Comparison of ENCODE assay signal across 8 cellular contexts in the genomic region with DNA sequence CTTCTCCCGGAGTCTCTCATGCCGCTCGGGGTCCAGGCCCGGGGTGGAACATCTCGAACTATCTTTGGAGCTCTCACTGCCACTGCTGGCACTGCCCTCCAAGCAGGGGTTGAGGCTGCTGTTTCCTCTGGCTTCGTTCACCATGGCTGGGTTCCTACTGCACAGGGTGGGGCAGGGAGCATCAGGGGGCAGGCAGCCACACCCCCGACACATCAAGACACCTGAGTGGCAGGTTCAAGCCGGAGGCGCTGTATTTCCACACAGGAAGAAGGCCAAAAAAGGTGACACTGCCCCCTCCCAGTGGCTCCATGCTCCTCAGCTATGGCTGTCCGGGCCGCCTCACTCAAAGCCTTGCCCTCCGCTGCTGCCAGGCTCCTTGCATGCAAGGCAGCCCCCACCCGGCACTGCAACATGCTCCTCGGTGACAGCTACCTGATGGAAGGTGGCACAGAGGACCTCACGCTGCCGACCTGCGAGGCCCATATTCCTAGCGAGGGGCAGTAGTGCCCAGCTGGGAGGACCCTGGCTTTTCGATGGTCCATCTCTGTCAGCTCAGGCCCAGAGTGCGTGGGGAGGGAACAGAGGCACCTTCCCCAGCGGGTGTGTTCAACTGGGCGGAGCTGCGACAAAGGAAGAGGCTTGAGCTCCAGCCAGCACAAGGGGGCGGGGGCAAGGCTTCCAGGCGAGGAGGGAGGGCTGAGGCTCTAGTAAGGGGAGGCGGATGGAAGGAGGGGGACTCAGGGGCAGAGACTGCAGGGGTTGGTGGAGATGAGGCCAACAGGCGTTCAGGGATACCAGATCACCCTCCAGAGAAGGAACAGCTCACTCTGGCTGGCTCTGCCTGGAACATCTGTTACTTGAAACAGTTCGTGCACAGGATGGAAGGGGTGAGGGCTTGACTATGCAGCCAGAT. TPM values are rescaled to one million over a fixed set of nuclear protein-coding genes. Genes with fewer than 3 reads are reported as not detected.
DNase-seq lines count a peak whose midpoint lies in the region; ATAC-seq and TF ChIP-seq lines count a peak whose summit lies in the region.

No MANE protein-coding gene starts in this region.

- peak overlapping the region; percentile 100 for H3K4me2 ChIP-seq in DOHH2 (ENCODE audit: low read length)

- no peak for TF ChIP-seq EP300 in suprapubic skin (IDR thresholded peaks at IDR 0.05)

- peaks cover 58% of the 10 kb centered on the region for H3K79me2 ChIP-seq in DOHH2 (ENCODE audit: control insufficient read depth, low read length)

- TF ChIP-seq CTCF in DOHH2 (IDR thresholded peaks at IDR 0.05; ENCODE audit: low read depth, low read length, poor library complexity, severe bottlenecking) = peak; percentile 20
- TF ChIP-seq CTCF in omental fat pad (IDR thresholded peaks at IDR 0.05) = no peak
- TF ChIP-seq CTCF in suprapubic skin (IDR thresholded peaks at IDR 0.05) = no peak

- H3K9me3 Mint-ChIP-seq in activated naive CD4-positive, alpha-beta T cell treated with anti-CD3 and anti-CD28 coated beads, Interleukin-2, amount 50 U/mL, for 72 hours = no peaks in the 10 kb centered on the region

- peak overlapping the region; percentile 14 to 90 for H3K27ac Mint-ChIP-seq in activated naive CD4-positive, alpha-beta T cell treated with anti-CD3 and anti-CD28 coated beads, Interleukin-2, amount 50 U/mL, for 72 hours

- no peaks in the 10 kb centered on the region for H3K9me3 ChIP-seq in DOHH2 (ENCODE audit: control insufficient read depth, insufficient read depth, low read length)
- H3K9me3 ChIP-seq in SJCRH30 (replicated peaks) = no peaks in the 10 kb centered on the region
- no peaks in the 10 kb centered on the region for H3K9me3 ChIP-seq in suprapubic skin

- no peaks in the 10 kb centered on the region for H3K9me2 ChIP-seq in DOHH2 (replicated peaks; ENCODE audit: control insufficient read depth, low read length)

- DNase-seq in HT-29 (ENCODE audit: low spot score) = peak; percentile 53
- DNase-seq in SJCRH30 = peak; percentile 92
- peak; percentile 74 to 78 for DNase-seq in activated naive CD4-positive, alpha-beta T cell treated with anti-CD3 and anti-CD28 coated beads, Interleukin-2, amount 50 U/mL, for 72 hours (ENCODE audit: low spot score in 2 of 2)
- DNase-seq in head of caudate nucleus = peak; percentile 46 to 94 (median 74)
- peak; percentile 71 for DNase-seq in omental fat pad (ENCODE audit: low spot score)
- DNase-seq in suprapubic skin (ENCODE audit: low spot score in 2 of 2) = peak; percentile 94 to 96

- H3K36me3 Mint-ChIP-seq in activated naive CD4-positive, alpha-beta T cell treated with anti-CD3 and anti-CD28 coated beads, Interleukin-2, amount 50 U/mL, for 72 hours = peaks cover 0 to 10% of the 10 kb centered on the region in 2 donors

- H4K20me1 ChIP-seq in DOHH2 (ENCODE audit: control insufficient read depth, insufficient read depth, low read depth, low read length) = peaks cover 13% of the 10 kb centered on the region; the same call in 1 of the 2 replicates

- H3K27me3 ChIP-seq in DOHH2 (ENCODE audit: control insufficient read depth, low read length) (no peaks in the 10 kb centered on the region), SJCRH30 (no peaks in the 10 kb centered on the region), suprapubic skin (no peaks in the 10 kb centered on the region)

- 5% methylated on average over 26 of the region's 28 CpGs for WGBS in suprapubic skin

- peaks cover 5% of the 10 kb centered on the region for H3F3A ChIP-seq in DOHH2 (ENCODE audit: control insufficient read depth, insufficient read depth)

- ATAC-seq in activated naive CD4-positive, alpha-beta T cell treated with anti-CD3 and anti-CD28 coated beads, Interleukin-2, amount 50 U/mL, for 72 hours = peak; percentile 25 to 42
- peak; percentile 62 for ATAC-seq in omental fat pad (ENCODE audit: low FRiP score)
- ATAC-seq in GM19397 (IDR thresholded peaks at IDR 0.05; ENCODE audit: unreplicated experiment) = no peak

- peak overlapping the region; percentile 82 for H3K27ac ChIP-seq in DOHH2 (ENCODE audit: low read depth, low read length)
- H3K27ac ChIP-seq in SJCRH30 = no peak overlapping the region
- H3K27ac ChIP-seq in suprapubic skin = peak overlapping the region; percentile 97

- intact Hi-C loops in head of caudate nucleus (cut with DNase I) = loop anchor here (5.0 to 10.0 kb wide), 3 partner anchors 66 to 1328 kb away; a partner anchor contains a TSS

- H3K4me1 ChIP-seq in DOHH2 (ENCODE audit: control insufficient read depth, low read length) (peaks cover 48% of the 10 kb centered on the region), SJCRH30 (peaks cover 22% of the 10 kb centered on the region), suprapubic skin (peaks cover 65% of the 10 kb centered on the region)

- H3K4me3 ChIP-seq in DOHH2 (ENCODE audit: low read length) = peak overlapping the region; percentile 97
- no peak overlapping the region for H3K4me3 ChIP-seq in SJCRH30
- H3K4me3 ChIP-seq in suprapubic skin = peak overlapping the region; percentile 76

- H3K36me3 ChIP-seq in DOHH2 (ENCODE audit: control insufficient read depth, low read length) = peaks cover 66% of the 10 kb centered on the region
- no peaks in the 10 kb centered on the region for H3K36me3 ChIP-seq in SJCRH30
- H3K36me3 ChIP-seq in suprapubic skin = peaks cover 33% of the 10 kb centered on the region

- TF ChIP-seq POLR2A in suprapubic skin (IDR thresholded peaks at IDR 0.05) = peak in 1 of 2 donors; percentile 22

RNA-seq across cellular contexts. Expression of a gene that starts 2.5 kb away (rescaled TPM):
- total RNA-seq in HT-29 (2014; rRNA removed; shearing (Covaris generic)) = 25.3 and 32.2 TPM in 2 replicates
- 10.1 and 11.1 TPM in 2 replicates for total RNA-seq in SJCRH30 (2014; rRNA removed; shearing (Covaris generic))
- total RNA-seq in activated naive CD4-positive, alpha-beta T cell treated with anti-CD3 and anti-CD28 coated beads, Interleukin-2, amount 50 U/mL, for 72 hours = 10 to 100 TPM; 14.8 to 18.2 TPM
- total RNA-seq in omental fat pad = 10 to 100 TPM; 28.9 to 44.8 (median 36.0) TPM
- 10 to 100 TPM; 35.0 to 57.5 (median 39.7) TPM for total RNA-seq in suprapubic skin

RNA-seq across cellular contexts. Expression of a gene that starts 2.8 kb away (rescaled TPM):
- 9.7 TPM in 2 replicates for total RNA-seq in HT-29 (2014; rRNA removed; shearing (Covaris generic))
- total RNA-seq in SJCRH30 (2014; rRNA removed; shearing (Covaris generic)) = 10.7 and 14.2 TPM in 2 replicates
- total RNA-seq in activated naive CD4-positive, alpha-beta T cell treated with anti-CD3 and anti-CD28 coated beads, Interleukin-2, amount 50 U/mL, for 72 hours = 10 to 100 TPM; 14.8 to 16.6 TPM
- total RNA-seq in omental fat pad (10 to 100 TPM; 14.4 to 20.4 (median 18.0) TPM), suprapubic skin (10 to 100 TPM in 2 of 4 donors, 1 to 10 TPM in 2; 6.2 to 22.5 (median 10.2) TPM)

RNA-seq across cellular contexts. Expression of a gene that starts 41.2 kb away (rescaled TPM):
- total RNA-seq in HT-29 (2014; rRNA removed; shearing (Covaris generic)) = not detected in 2 replicates
- not detected in 2 replicates for total RNA-seq in SJCRH30 (2014; rRNA removed; shearing (Covaris generic))
- total RNA-seq in activated naive CD4-positive, alpha-beta T cell treated with anti-CD3 and anti-CD28 coated beads, Interleukin-2, amount 50 U/mL, for 72 hours = not detected
- total RNA-seq in omental fat pad = 1 to 10 TPM in 1 of 4 donors, under 1 TPM in 1, not detected in 2; 0.72 to 2.0 TPM
- total RNA-seq in suprapubic skin = 1 to 10 TPM in 2 of 4 donors, not detected in 2; 1.1 to 6.1 TPM

RNA-seq across cellular contexts. Expression of a gene that starts 44.4 kb away (rescaled TPM):
- total RNA-seq in HT-29 (2014; rRNA removed; shearing (Covaris generic)) = not detected in 2 replicates
- total RNA-seq in SJCRH30 (2014; rRNA removed; shearing (Covaris generic)) = 0.61 and 1.3 TPM in 2 replicates
- total RNA-seq in activated naive CD4-positive, alpha-beta T cell treated with anti-CD3 and anti-CD28 coated beads, Interleukin-2, amount 50 U/mL, for 72 hours = not detected
- total RNA-seq in omental fat pad (not detected), suprapubic skin (not detected)

RNA-seq across cellular contexts. Expression of a gene that starts 55.5 kb away (rescaled TPM):
- total RNA-seq in HT-29 (2014; rRNA removed; shearing (Covaris generic)) = not detected in 2 replicates
- total RNA-seq in SJCRH30 (2014; rRNA removed; shearing (Covaris generic)) = 0.67 and 0.89 TPM in 2 replicates
- not detected for total RNA-seq in activated naive CD4-positive, alpha-beta T cell treated with anti-CD3 and anti-CD28 coated beads, Interleukin-2, amount 50 U/mL, for 72 hours
- total RNA-seq in omental fat pad (not detected), suprapubic skin (not detected)
